In the genomic region with DNA sequence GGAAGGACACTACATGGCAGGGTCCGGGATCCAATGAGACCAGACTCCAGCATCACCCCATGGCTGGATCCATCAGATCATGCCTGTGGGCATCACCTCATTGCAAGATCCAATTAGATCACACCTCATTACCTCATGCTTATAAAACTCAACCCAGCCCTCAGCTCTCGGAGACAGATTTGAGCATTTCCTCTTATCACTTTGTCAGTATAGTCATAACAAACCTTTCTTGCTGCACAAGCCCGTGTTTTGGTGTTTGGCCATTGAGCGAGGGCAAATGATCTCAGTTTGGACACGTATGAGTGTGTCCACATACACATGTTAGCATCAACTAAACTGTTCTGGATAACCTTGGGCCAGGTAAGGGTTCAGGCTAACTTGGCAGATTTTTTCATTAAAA, we compare ENCODE assay signal across 33 cellular contexts. TPM values are rescaled to one million over a fixed set of nuclear protein-coding genes. Genes with fewer than 3 reads are reported as not detected.
"Had no signal": no experiment of that assay in that cellular context is flagged by ENCODE, and none has a peak within 500 bp of the region (broad histone marks: within the 10 kb centered on the region; RNA-seq: fewer than 3 reads in every experiment).

No MANE protein-coding gene starts in this region.

- H3K9me3 ChIP-seq: adrenal gland, ascending aorta, lower lobe of right lung, suprapubic skin had no signal

- H3K4me3 Mint-ChIP-seq: activated naive CD8-positive, alpha-beta T cell; activated T-cell treated with anti-CD3 and anti-CD28 coated beads, Interleukin-2, amount 50 U/mL, for 4 hours; immature natural killer cell; naive B cell; stimulated activated memory B cell treated with anti-CD40 and anti-IgM and Interleukin-4, amounts not matched to agents 10 μg/mL and 1 μg/mL and 100 μg/mL, for 72 hours had no signal

- ATAC-seq: activated T-cell treated with anti-CD3 and anti-CD28 coated beads, Interleukin-2, amount 50 U/mL, for 4 hours; left lobe of liver; lower lobe of right lung; sciatic nerve; stimulated activated memory B cell treated with anti-CD40 and anti-IgM and Interleukin-4, amounts not matched to agents 10 μg/mL and 1 μg/mL and 100 μg/mL, for 72 hours had no signal

- H3K9me3 Mint-ChIP-seq: activated T-cell treated with anti-CD3 and anti-CD28 coated beads, Interleukin-2, amount 50 U/mL, for 4 hours; activated T-helper 2 cell treated with anti-CD3 and anti-CD28 coated beads, Interferon-gamma antibody, Interleukin-2, Interleukin-4, amounts not matched to agents 10 μg/mL and 5 μg/mL and 100 μg/mL, durations not matched to agents 14 hours and 24 hours and 36 hours; stimulated activated memory B cell treated with anti-CD40 and anti-IgM and Interleukin-4, amounts not matched to agents 10 μg/mL and 1 μg/mL and 100 μg/mL, for 72 hours had no signal

- H3K36me3 Mint-ChIP-seq: immature natural killer cell; stimulated activated memory B cell treated with anti-CD40 and anti-IgM and Interleukin-4, amounts not matched to agents 10 μg/mL and 1 μg/mL and 100 μg/mL, for 72 hours had no signal

- H3K27ac Mint-ChIP-seq: activated naive CD8-positive, alpha-beta T cell; activated T-helper 2 cell treated with anti-CD3 and anti-CD28 coated beads, Interferon-gamma antibody, Interleukin-2, Interleukin-4, amounts not matched to agents 10 μg/mL and 5 μg/mL and 100 μg/mL, durations not matched to agents 14 hours and 24 hours and 36 hours; immature natural killer cell; naive B cell; stimulated activated memory B cell treated with anti-CD40 and anti-IgM and Interleukin-4, amounts not matched to agents 10 μg/mL and 1 μg/mL and 100 μg/mL, for 72 hours had no signal

- H3K36me3 ChIP-seq: adrenal gland, ascending aorta, lower lobe of right lung, stomach, suprapubic skin, tibial nerve had no signal

- H3K27me3 ChIP-seq: adrenal gland, ascending aorta, stomach, suprapubic skin, tibial nerve had no signal

- H3K27ac ChIP-seq: adrenal gland, ascending aorta, lower lobe of right lung, stomach, suprapubic skin, tibial nerve had no signal

- H3K27me3 Mint-ChIP-seq: stimulated activated memory B cell treated with anti-CD40 and anti-IgM and Interleukin-4, amounts not matched to agents 10 μg/mL and 1 μg/mL and 100 μg/mL, for 72 hours had no signal

- H3K4me2 ChIP-seq: smooth muscle cell had no signal

- DNase-seq: activated CD4-positive, alpha-beta T cell treated with anti-CD3 and anti-CD28 coated beads, Interleukin-2, amount 50 U/mL, for 4 hours; activated CD8-positive, alpha-beta memory T cell treated with anti-CD3 and anti-CD28 coated beads for 24 hours; activated CD8-positive, alpha-beta memory T cell treated with anti-CD3 and anti-CD28 coated beads, Interleukin-2, amount 50 U/mL, for 48 hours; activated naive CD4-positive, alpha-beta T cell; activated T-cell treated with anti-CD3 and anti-CD28 coated beads, Interleukin-2, amount 50 U/mL, for 4 hours; adrenal gland; central memory CD4-positive, alpha-beta T cell; dermis blood vessel endothelial cell; effector CD8-positive, alpha-beta T cell; foreskin melanocyte; immature natural killer cell; lower lobe of right lung; naive B cell; stimulated activated CD4-positive, alpha-beta T cell treated with anti-CD3 and anti-CD28 coated beads, Interleukin-15, amount 100 ng/mL, for 24 hours; stomach had no signal

- H3K4me1 ChIP-seq: adrenal gland, ascending aorta, lower lobe of right lung, stomach, suprapubic skin, tibial nerve had no signal

- H3K4me3 ChIP-seq: adrenal gland, ascending aorta, lower lobe of right lung, smooth muscle cell, stomach, suprapubic skin, tibial nerve had no signal

- H3K4me1 Mint-ChIP-seq: immature natural killer cell, naive B cell had no signal

RNA-seq across cellular contexts. Expression of a gene that starts 58.8 kb away (rescaled TPM):
- total RNA-seq: activated T-cell treated with anti-CD3 and anti-CD28 coated beads, Interleukin-2, amount 50 U/mL, for 4 hours; activated T-helper 2 cell treated with anti-CD3 and anti-CD28 coated beads, Interferon-gamma antibody, Interleukin-2, Interleukin-4, amounts not matched to agents 10 μg/mL and 5 μg/mL and 100 μg/mL, durations not matched to agents 14 hours and 24 hours and 36 hours; adrenal gland; ascending aorta; dermis blood vessel endothelial cell; kidney epithelial cell; left lobe of liver; lower lobe of right lung; mesenteric fat pad; mucosa of gallbladder; omental fat pad; posterior vena cava; renal cortical epithelial cell; sciatic nerve; smooth muscle cell; stomach; suprapubic skin; tibial nerve; urinary bladder had no signal
- polyA plus RNA-seq: adrenal gland, esophagus, immature natural killer cell, neural cell, smooth muscle cell, stomach, urinary bladder had no signal
